ENCODE assay signal across 10 cellular contexts in genomic region chr7:30796105-30796869, GRCh38. TPM values are rescaled to one million over a fixed set of nuclear protein-coding genes. Genes with fewer than 3 reads are reported as not detected.
DNase-seq lines count a peak whose midpoint lies in the region; TF ChIP-seq lines count a peak whose summit lies in the region.
"Had no signal": no experiment of that assay in that cellular context is flagged by ENCODE, and none has a peak within 500 bp of the region (broad histone marks: within the 10 kb centered on the region; RNA-seq: fewer than 3 reads in every experiment).

No MANE protein-coding gene starts in this region.

- H3K4me3 ChIP-seq in OCI-LY3 (ENCODE audit: low read length) (no peak overlapping the region), fibroblast of pulmonary artery (replicated peaks; ENCODE audit: low read depth, low read length) (no peak overlapping the region), stomach (no peak overlapping the region)

- peak overlapping the region; percentile 96 for H3K27ac ChIP-seq in OCI-LY3 (ENCODE audit: low read length)
- H3K27ac ChIP-seq in stomach: peak overlapping the region in 3 of 5 donors; percentile 22 to 67 (median 50)
- no peak overlapping the region for H3K27ac ChIP-seq in caudate nucleus (ENCODE audit: low read depth, low read length)

- peak; percentile 12 for DNase-seq in activated CD4-positive, alpha-beta T cell treated with anti-CD3 and anti-CD28 coated beads, Interleukin-2, amount 10 ng/mL, durations not matched to agents 7 days and 5 days
- no peak for DNase-seq in activated CD4-positive, alpha-beta T cell treated with anti-CD3 and anti-CD28 coated beads for 4 hours
- peak; percentile 60 for DNase-seq in fibroblast of pulmonary artery (ENCODE audit: low read depth)
- DNase-seq in stomach: no peak
- no peak for DNase-seq in globus pallidus (ENCODE audit: low spot score)
- DNase-seq in NCI-H1105 (lab: John Stamatoyannopoulos, UW): no peak
- no peak for DNase-seq in caudate nucleus (lab: John Stamatoyannopoulos, UW)
- DNase-seq: aorta, NCI-H1694 had no signal

- H4K20me1 ChIP-seq in OCI-LY3 (ENCODE audit: insufficient read depth, low read length): no peaks in the 10 kb centered on the region

- H3K4me1 ChIP-seq in OCI-LY3 (ENCODE audit: low read length) (peaks cover 63% of the 10 kb centered on the region), stomach (peaks cover 0 to 51% (median 36%) of the 10 kb centered on the region in 4 donors)

- CTCF ChIA-PET in activated CD4-positive, alpha-beta T cell treated with anti-CD3 and anti-CD28 coated beads, Interleukin-2, amount 10 ng/mL, durations not matched to agents 7 days and 5 days (lab: Charles Lee): interaction anchor here (0.8 to 1.3 kb wide), 2 partner anchors 19 to 182 kb away, joined by 4 read pairs; no protein-coding TSS in a partner anchor

- peak overlapping the region; percentile 81 for H3K27ac Mint-ChIP-seq in activated CD4-positive, alpha-beta T cell treated with anti-CD3 and anti-CD28 coated beads, Interleukin-2, amount 10 ng/mL, durations not matched to agents 7 days and 5 days

- H3K4me3 Mint-ChIP-seq in activated CD4-positive, alpha-beta T cell treated with anti-CD3 and anti-CD28 coated beads, Interleukin-2, amount 10 ng/mL, durations not matched to agents 7 days and 5 days: peak overlapping the region; percentile 16

- POLR2A ChIA-PET in activated CD4-positive, alpha-beta T cell treated with anti-CD3 and anti-CD28 coated beads, Interleukin-2, amount 10 ng/mL, durations not matched to agents 7 days and 5 days (lab: Charles Lee): interaction anchor here (0.6 kb wide), 1 partner anchor 68 kb away, joined by 3 read pairs; no protein-coding TSS in a partner anchor

- peak overlapping the region; percentile 70 for H3K9ac ChIP-seq in OCI-LY3 (ENCODE audit: low read length)

- no peaks in the 10 kb centered on the region for H3K27me3 Mint-ChIP-seq in activated CD4-positive, alpha-beta T cell treated with anti-CD3 and anti-CD28 coated beads, Interleukin-2, amount 10 ng/mL, durations not matched to agents 7 days and 5 days

- H3K9me3 ChIP-seq in OCI-LY3 (ENCODE audit: insufficient read depth, low read length): no peaks in the 10 kb centered on the region
- H3K9me3 ChIP-seq in stomach: no peaks in the 10 kb centered on the region

- H3K79me2 ChIP-seq in OCI-LY3 (ENCODE audit: low read length): no peaks in the 10 kb centered on the region

- H3K36me3 ChIP-seq in OCI-LY3 (replicated peaks; ENCODE audit: low read depth, low read length) (peaks cover 6% of the 10 kb centered on the region), stomach (peaks cover 4 to 19% (median 14%) of the 10 kb centered on the region in 4 donors)

- peaks cover 28% of the 10 kb centered on the region for H3K4me1 Mint-ChIP-seq in activated CD4-positive, alpha-beta T cell treated with anti-CD3 and anti-CD28 coated beads, Interleukin-2, amount 10 ng/mL, durations not matched to agents 7 days and 5 days

- H3K27me3 ChIP-seq in OCI-LY3 (ENCODE audit: low read depth, low read length): no peaks in the 10 kb centered on the region
- H3K27me3 ChIP-seq in stomach: no peaks in the 10 kb centered on the region

- intact Hi-C loops in stomach (cut with DNase I; ENCODE audit: low total_unique reads): no loop called here

- H2AFZ ChIP-seq in OCI-LY3 (ENCODE audit: low read depth, low read length): no peak overlapping the region

- H3K4me2 ChIP-seq in OCI-LY3 (ENCODE audit: low read length): peak overlapping the region; percentile 73

- no peak for TF ChIP-seq POLR2A in stomach (IDR thresholded peaks at IDR 0.05)

- no peak for TF ChIP-seq CTCF in OCI-LY3 (IDR thresholded peaks at IDR 0.05; ENCODE audit: low read depth, low read length)
- no peak for TF ChIP-seq CTCF in fibroblast of pulmonary artery (IDR thresholded peaks at IDR 0.05; ENCODE audit: low read length, missing control alignments)
- TF ChIP-seq CTCF in stomach (IDR thresholded peaks at IDR 0.05): no peak

- no peaks in the 10 kb centered on the region for H3K36me3 Mint-ChIP-seq in activated CD4-positive, alpha-beta T cell treated with anti-CD3 and anti-CD28 coated beads, Interleukin-2, amount 10 ng/mL, durations not matched to agents 7 days and 5 days (ENCODE audit: low read depth)

- H3K9me3 Mint-ChIP-seq in activated CD4-positive, alpha-beta T cell treated with anti-CD3 and anti-CD28 coated beads, Interleukin-2, amount 10 ng/mL, durations not matched to agents 7 days and 5 days: no peaks in the 10 kb centered on the region

- WGBS in stomach, 5 donors: 24 to 61% (median 49%) methylated on average over 1 of the region's 1 CpG

- no peak for TF ChIP-seq EP300 in stomach (IDR thresholded peaks at IDR 0.05)

RNA-seq across cellular contexts. Expression of gene MINDY4, which starts 25.1 kb away (rescaled TPM):
- total RNA-seq in activated CD4-positive, alpha-beta T cell treated with anti-CD3 and anti-CD28 coated beads, Interleukin-2, amount 10 ng/mL, durations not matched to agents 7 days and 5 days: 1 to 10 TPM; 1.3 to 1.8 TPM
- 10 to 100 TPM in 2 of 5 donors, 1 to 10 TPM in 2, not detected in 1; 6.4 to 22.8 (median 9.2) TPM for total RNA-seq in stomach
- 1 to 10 TPM; 1.6 to 2.2 (median 1.7) TPM for polyA plus RNA-seq in stomach

RNA-seq across cellular contexts. Expression of gene INMT, which starts 44.4 kb away (rescaled TPM):
- total RNA-seq in activated CD4-positive, alpha-beta T cell treated with anti-CD3 and anti-CD28 coated beads, Interleukin-2, amount 10 ng/mL, durations not matched to agents 7 days and 5 days: 1 to 10 TPM; 1.3 to 2.5 TPM
- total RNA-seq in stomach: 10 to 100 TPM in 2 of 5 donors, 1 to 10 TPM in 3; 1.8 to 27.2 (median 8.4) TPM
- polyA plus RNA-seq in stomach: 1 to 10 TPM; 3.2 to 7.2 (median 7.0) TPM

Comparison
In these comparisons a context has a peak if more than half of its experiments do, and no peak if none do; other contexts are left out.
1. DNase-seq: peak in activated CD4-positive, alpha-beta T cell treated with anti-CD3 and anti-CD28 coated beads, Interleukin-2, amount 10 ng/mL, durations not matched to agents 7 days and 5 days (single experiment) and fibroblast of pulmonary artery (single experiment); none in activated CD4-positive, alpha-beta T cell treated with anti-CD3 and anti-CD28 coated beads for 4 hours (0 of 2), stomach (single experiment), globus pallidus (single experiment), NCI-H1105 (single experiment) and caudate nucleus (0 of 61).